In genomic region chr2:48723125-48723524, GRCh38 we compare ENCODE assay signal across 1 cellular context.
TF ChIP-seq lines count a peak whose summit lies in the region.

No MANE protein-coding gene starts in this region.

TF ChIP-seq in H1, 55 proteins besides CTCF, POLR2A, EP300 and RAD21:
- TF ChIP-seq HDAC6 (IDR thresholded peaks at IDR 0.05; ENCODE audit: low read depth, low read length), result no peak
- TF ChIP-seq CEBPB (IDR thresholded peaks at IDR 0.05; ENCODE audit: low read depth, low read length), result 0 out of 2 replicates have a peak, but pooled peaks have one; percentile 11
